ENCODE assay signal across 8 cellular contexts in the genomic region with DNA sequence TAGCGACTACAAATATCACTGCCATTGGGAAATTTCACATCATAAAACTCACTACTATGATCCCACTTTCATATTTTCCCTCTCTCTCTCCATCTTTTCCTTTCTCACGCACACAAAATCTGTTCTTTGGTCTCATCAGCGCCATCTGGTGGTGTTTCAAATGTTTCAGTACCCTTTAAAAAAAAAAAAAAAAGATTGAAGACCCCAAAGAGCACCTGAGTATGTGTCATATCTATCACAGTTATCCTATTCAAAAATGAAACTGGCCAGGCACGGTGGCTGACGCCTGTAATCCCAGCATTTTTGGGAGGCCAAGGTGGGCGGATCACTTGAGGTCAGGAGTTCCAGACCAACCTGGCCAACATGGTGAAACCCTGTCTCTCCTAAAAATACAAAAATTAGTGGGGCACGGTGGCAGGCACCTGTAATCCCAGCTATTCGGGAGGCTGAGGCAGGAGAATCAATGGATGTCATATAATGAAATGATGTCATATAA.
DNase-seq lines count a peak whose midpoint lies in the region; ATAC-seq and TF ChIP-seq lines count a peak whose summit lies in the region.

No MANE protein-coding gene starts in this region.

- intact Hi-C loops in left ventricle myocardium inferior (cut with micrococcal nuclease), result loop anchor here (5.0 kb wide), 1 partner anchor 92 kb away; no protein-coding TSS in a partner anchor

- ATAC-seq in GM19395 (IDR thresholded peaks at IDR 0.05; ENCODE audit: unreplicated experiment), result no peak

- no peak overlapping the region for H3K9ac ChIP-seq in KMS-11

- H3K27me3 ChIP-seq in KMS-11 (ENCODE audit: insufficient read depth, low read depth) (no peaks in the 10 kb centered on the region), Peyer's patch (no peaks in the 10 kb centered on the region), left ventricle myocardium inferior (ENCODE audit: low read depth) (peaks cover 23% of the 10 kb centered on the region)

- H3K27ac ChIP-seq in KMS-11, result no peak overlapping the region
- no peak overlapping the region for H3K27ac ChIP-seq in Peyer's patch
- peak overlapping the region; percentile 37 for H3K27ac ChIP-seq in left ventricle myocardium inferior (replicated peaks)

- TF ChIP-seq CTCF in KMS-11 (conservative IDR thresholded peaks at IDR 0.05; ENCODE audit: low read depth, low read length) (peak; percentile 76), Peyer's patch (IDR thresholded peaks at IDR 0.05) (peak; percentile 31 to 73 (median 62)), left ventricle myocardium inferior (IDR thresholded peaks at IDR 0.05; ENCODE audit: borderline replicate concordance) (peak; percentile 79)

- H3K4me3 ChIP-seq in KMS-11 (IDR thresholded peaks at IDR 0.05; ENCODE audit: insufficient read depth, low read depth, low read length) (no peak overlapping the region), Peyer's patch (no peak overlapping the region), left ventricle myocardium inferior (no peak overlapping the region)

- H3K9me3 ChIP-seq in Peyer's patch (no peaks in the 10 kb centered on the region), left ventricle myocardium inferior (replicated peaks) (no peaks in the 10 kb centered on the region)

- no peak for TF ChIP-seq POLR2A in Peyer's patch (IDR thresholded peaks at IDR 0.05)

- H3K36me3 ChIP-seq in KMS-11 (ENCODE audit: insufficient read depth) (no peaks in the 10 kb centered on the region), Peyer's patch (no peaks in the 10 kb centered on the region), left ventricle myocardium inferior (no peaks in the 10 kb centered on the region)

- no peak overlapping the region for H3K4me2 ChIP-seq in KMS-11

- no peak overlapping the region for H2AFZ ChIP-seq in KMS-11 (ENCODE audit: low read depth)

- DNase-seq in DMS153 (lab: John Stamatoyannopoulos, UW) (peak; percentile 11), Peyer's patch (peak in 2 of 3 donors; percentile 62 to 66), left ventricle myocardium inferior (no peak), smooth muscle cell of the brain vasculature (ENCODE audit: low read depth, low spot score) (peak; percentile 39), HPDE6-E6E7 (ENCODE audit: extremely low spot score) (no peak)
- peak; percentile 30 for DNase-seq in activated naive CD4-positive, alpha-beta T cell treated with anti-CD3 and anti-CD28 coated beads, Interleukin-2, amount 50 U/mL, for 16 hours

- H3K4me1 ChIP-seq in KMS-11 (ENCODE audit: low read depth, poor library complexity, severe bottlenecking), result no peaks in the 10 kb centered on the region
- peaks cover 0 to 9% (median 0%) of the 10 kb centered on the region in 4 donors for H3K4me1 ChIP-seq in Peyer's patch
- peaks cover 19% of the 10 kb centered on the region for H3K4me1 ChIP-seq in left ventricle myocardium inferior

- no peaks in the 10 kb centered on the region for H4K20me1 ChIP-seq in KMS-11 (ENCODE audit: insufficient read depth)

- no peaks in the 10 kb centered on the region for H3K79me2 ChIP-seq in KMS-11 (ENCODE audit: insufficient read depth, low read depth)

Comparison
In these comparisons a context has a peak if more than half of its experiments do, and no peak if none do; other contexts are left out.
1. DNase-seq: peak in DMS153 (single experiment), Peyer's patch (2 of 3), activated naive CD4-positive, alpha-beta T cell treated with anti-CD3 and anti-CD28 coated beads, Interleukin-2, amount 50 U/mL, for 16 hours (single experiment) and smooth muscle cell of the brain vasculature (single experiment); none in left ventricle myocardium inferior (single experiment) and HPDE6-E6E7 (single experiment).
2. Peak in every context shown above with its lines, with median percentiles within 50 percentile points of each other: CTCF ChIP-seq.